In genomic region chr7:2522780-2523433, GRCh38 we compare ENCODE assay signal across 2 cellular contexts.
TF ChIP-seq lines count a peak whose summit lies in the region.

No MANE protein-coding gene starts in this region.

TF ChIP-seq in HepG2, 621 proteins besides CTCF, POLR2A, EP300 and RAD21 (continues in another document):
- peak; percentile 37 for TF ChIP-seq RCOR2 (CRISPR knock-in tag; IDR thresholded peaks at IDR 0.05)
- TF ChIP-seq MTERF4 (CRISPR knock-in tag; IDR thresholded peaks at IDR 0.05): no peak
- no peak for TF ChIP-seq ZNF597 (CRISPR knock-in tag; IDR thresholded peaks at IDR 0.05)
- no peak for TF ChIP-seq XBP1 (CRISPR knock-in tag; IDR thresholded peaks at IDR 0.05)
- no peak for TF ChIP-seq SMYD3 (CRISPR knock-in tag; IDR thresholded peaks at IDR 0.05)
- no peak for TF ChIP-seq KLF12 (CRISPR knock-in tag; IDR thresholded peaks at IDR 0.05; ENCODE audit: borderline replicate concordance)
- TF ChIP-seq ARID4A (CRISPR knock-in tag; IDR thresholded peaks at IDR 0.05; ENCODE audit: borderline replicate concordance): 0 out of 2 replicates have a peak, but pooled peaks have one; percentile 23
- TF ChIP-seq ZNF629 (CRISPR knock-in tag; conservative IDR thresholded peaks at IDR 0.05): peak; percentile 97
- TF ChIP-seq ZFP91 (CRISPR knock-in tag; IDR thresholded peaks at IDR 0.05; ENCODE audit: borderline replicate concordance): peak; percentile 21; the same call in 1 of the 2 replicates
- peak; percentile 48; the same call in 1 of the 2 replicates for TF ChIP-seq ADNP (CRISPR knock-in tag; IDR thresholded peaks at IDR 0.05)
- 0 out of 2 replicates have a peak, but pooled peaks have one; percentile 51 for TF ChIP-seq CHD4 (IDR thresholded peaks at IDR 0.05; ENCODE audit: borderline replicate concordance, low read length)
- TF ChIP-seq ZMYM3 (CRISPR knock-in tag; IDR thresholded peaks at IDR 0.05): peak; percentile 74
- no peak for TF ChIP-seq ZNF441 (CRISPR knock-in tag; IDR thresholded peaks at IDR 0.05; ENCODE audit: borderline replicate concordance)
- no peak for TF ChIP-seq TCF12 (IDR thresholded peaks at IDR 0.05)
- no peak for TF ChIP-seq TCF12 (CRISPR knock-in tag; IDR thresholded peaks at IDR 0.05)
- TF ChIP-seq POLR2AphosphoS5 (IDR thresholded peaks at IDR 0.05; ENCODE audit: low read depth, low read length): no peak
- TF ChIP-seq KDM1A (CRISPR knock-in tag; IDR thresholded peaks at IDR 0.05): peak; percentile 62; the same call in 1 of the 2 replicates
- no peak for TF ChIP-seq SALL1 (CRISPR knock-in tag; IDR thresholded peaks at IDR 0.05)
- peak; percentile 65; the same call in 1 of the 2 replicates for TF ChIP-seq CHD2 (IDR thresholded peaks at IDR 0.05; ENCODE audit: low read depth, low read length)
- TF ChIP-seq NR3C1 (CRISPR knock-in tag; IDR thresholded peaks at IDR 0.05): no peak
- TF ChIP-seq DDIT3 (CRISPR knock-in tag; IDR thresholded peaks at IDR 0.05): no peak
- TF ChIP-seq NFKB2 (CRISPR knock-in tag; IDR thresholded peaks at IDR 0.05; ENCODE audit: borderline replicate concordance): no peak

TF ChIP-seq in HEK293T, 16 proteins besides CTCF, POLR2A, EP300 and RAD21:
- TF ChIP-seq PKNOX1 (IDR thresholded peaks at IDR 0.05) (no peak), FOXA1 (IDR thresholded peaks at IDR 0.05) (no peak), NFRKB (IDR thresholded peaks at IDR 0.05) (no peak), CTBP1 (IDR thresholded peaks at IDR 0.05; ENCODE audit: borderline replicate concordance) (no peak), L3MBTL2 (conservative IDR thresholded peaks at IDR 0.05) (no peak), TARDBP (IDR thresholded peaks at IDR 0.05) (no peak), ELF4 (IDR thresholded peaks at IDR 0.05) (no peak)
